Comparison of ENCODE assay signal across 8 cellular contexts in the genomic region with DNA sequence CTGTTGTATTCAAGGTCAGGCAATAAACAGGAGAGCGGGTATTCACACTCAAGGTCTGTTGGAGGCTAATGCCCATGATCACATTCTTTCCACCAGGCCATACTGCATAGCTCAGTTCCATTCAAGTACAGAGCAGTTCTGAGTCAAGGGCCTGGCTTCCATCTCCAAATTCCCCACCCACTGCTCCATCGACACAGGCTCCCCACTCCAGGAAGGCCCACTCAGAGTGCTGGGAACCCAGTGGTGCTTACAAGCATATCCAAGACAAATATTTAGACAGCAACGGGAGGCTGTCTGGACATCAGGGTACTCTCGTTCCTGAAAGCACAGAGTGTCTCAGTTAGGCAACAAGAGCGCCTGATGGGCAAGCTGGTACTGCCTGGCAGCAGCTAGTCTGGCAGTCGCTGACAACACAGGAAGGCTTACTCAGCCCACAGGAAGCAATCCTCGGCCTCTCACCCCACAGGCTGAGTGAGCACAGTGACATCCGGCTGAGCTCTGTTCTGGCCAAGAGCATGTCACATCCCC. TPM values are rescaled to one million over a fixed set of nuclear protein-coding genes. Genes with fewer than 3 reads are reported as not detected.
DNase-seq lines count a peak whose midpoint lies in the region; ATAC-seq, FAIRE-seq and TF ChIP-seq lines count a peak whose summit lies in the region.

No MANE protein-coding gene starts in this region.

- H3K4me3 ChIP-seq in mucosa of descending colon, result no peak overlapping the region

- DNase-seq in GM12892 (ENCODE audit: insufficient read length) (peak; percentile 54), NCI-H2029 treated with DMSO at 0.1 percent for 48 hours (lab: John Stamatoyannopoulos, UW) (peak; percentile 71), mucosa of descending colon (peak; percentile 31 to 80 (median 54))
- peak; percentile 87 for DNase-seq in activated CD8-positive, alpha-beta memory T cell treated with anti-CD3 and anti-CD28 coated beads for 24 hours
- DNase-seq in effector CD8-positive, alpha-beta T cell (lab: John Stamatoyannopoulos, UW), result peak; percentile 43
- DNase-seq in stimulated activated CD8-positive, alpha-beta memory T cell treated with anti-CD3 and anti-CD28 coated beads, Interleukin-2, amount 100 ng/mL, for 48 hours (ENCODE audit: low read depth in 2 of 2), result peak; percentile 57

- no peaks in the 10 kb centered on the region for H3K9me3 ChIP-seq in mucosa of descending colon

- ATAC-seq in mucosa of descending colon, result peak; percentile 81
- ATAC-seq in GM19467 (IDR thresholded peaks at IDR 0.05; ENCODE audit: unreplicated experiment), result no peak
- no peak for ATAC-seq in GM19351 (IDR thresholded peaks at IDR 0.05; ENCODE audit: unreplicated experiment)

- peak; percentile 77 for FAIRE-seq in GM12892 (lab: Jason Lieb, UNC)

- peaks cover 4% of the 10 kb centered on the region for H3K4me1 ChIP-seq in mucosa of descending colon (ENCODE audit: low read depth)

- no peaks in the 10 kb centered on the region for H3K36me3 ChIP-seq in mucosa of descending colon (ENCODE audit: low read depth)

- intact Hi-C loops in mucosa of descending colon (cut with DNase I, micrococcal nuclease), result no loop called here

- no peak for TF ChIP-seq POLR2A in GM12892 (IDR thresholded peaks at IDR 0.05; ENCODE audit: low read depth, low read length)

- TF ChIP-seq CTCF in mucosa of descending colon (IDR thresholded peaks at IDR 0.05), result no peak

RNA-seq across cellular contexts. Expression of gene RFFL, which starts 40.9 kb away (rescaled TPM):
- polyA plus RNA-seq in GM12892 (2012; ENCODE audit: missing spikeins), result 35.4 TPM
- total RNA-seq in mucosa of descending colon, result 10 to 100 TPM; 45.2 to 69.1 (median 64.1) TPM

RNA-seq across cellular contexts. Expression of gene LIG3, which starts 42.3 kb away (rescaled TPM):
- polyA plus RNA-seq in GM12892 (2012; ENCODE audit: missing spikeins), result 12.4 TPM
- total RNA-seq in mucosa of descending colon, result 10 to 100 TPM; 29.4 to 48.9 (median 35.3) TPM
